Comparison of ENCODE assay signal across 13 cellular contexts in the genomic region with DNA sequence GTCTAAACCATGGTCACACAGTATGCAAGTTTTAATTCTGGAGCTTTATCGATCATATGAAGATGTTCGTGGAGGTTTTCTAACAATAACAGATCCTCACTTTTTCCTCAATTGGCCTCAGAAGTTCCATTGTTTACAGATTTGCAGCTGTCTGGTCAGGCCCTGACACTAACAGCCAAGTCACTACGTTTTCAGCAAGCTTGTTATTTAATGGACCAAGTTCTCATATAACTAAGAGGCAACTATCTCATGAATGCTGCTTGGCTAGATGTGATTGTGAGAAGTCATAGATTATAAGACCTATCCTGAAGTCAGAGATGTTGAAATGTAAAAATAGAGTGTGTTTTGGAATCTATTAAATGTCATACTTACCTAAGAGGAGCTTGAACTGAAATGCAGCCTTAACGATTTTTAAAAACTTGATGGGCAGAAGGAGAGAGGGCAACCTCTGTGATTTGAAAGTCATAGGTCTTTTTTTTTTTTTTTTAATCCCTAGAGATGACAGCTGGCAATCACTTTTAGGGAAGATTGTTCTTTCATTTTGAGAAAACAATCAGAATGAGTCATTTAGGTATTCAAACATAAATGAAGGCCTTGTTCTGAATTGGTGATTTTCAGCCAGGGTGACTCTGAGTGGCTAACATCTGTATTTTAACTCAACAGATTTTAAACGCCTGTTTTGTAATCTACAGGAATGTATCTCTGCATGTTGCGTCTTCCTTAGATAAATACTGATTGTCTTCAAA. TPM values are rescaled to one million over a fixed set of nuclear protein-coding genes. Genes with fewer than 3 reads are reported as not detected.
DNase-seq lines count a peak whose midpoint lies in the region; ATAC-seq, FAIRE-seq and TF ChIP-seq lines count a peak whose summit lies in the region.
"Had no signal": no experiment of that assay in that cellular context is flagged by ENCODE, and none has a peak within 500 bp of the region (broad histone marks: within the 10 kb centered on the region; RNA-seq: fewer than 3 reads in every experiment).

No MANE protein-coding gene starts in this region.

- H3K9me3 ChIP-seq in gastroesophageal sphincter, result no peaks in the 10 kb centered on the region
- H3K9me3 ChIP-seq: thoracic aorta had no signal

- TF ChIP-seq POLR2A in GM12892 (IDR thresholded peaks at IDR 0.05; ENCODE audit: low read depth, low read length) (no peak), gastroesophageal sphincter (IDR thresholded peaks at IDR 0.05) (no peak)

- H3K4me1 Mint-ChIP-seq in glutamatergic neuron (ENCODE audit: low read depth, unreplicated experiment), result peaks cover 7% of the 10 kb centered on the region

- WGBS in gastroesophageal sphincter (ENCODE audit: low coverage in 1 of 2), 2 donors, result 37 to 52% methylated on average over 6 of the region's 6 CpGs

- no peak for DNase-seq in GM12892 (ENCODE audit: insufficient read length)
- no peak for DNase-seq in OCI-M1 (lab: John Stamatoyannopoulos, UW)
- DNase-seq in glutamatergic neuron, result no peak
- no peak for DNase-seq in activated T-cell treated with anti-CD3 and anti-CD28 coated beads for 4 hours
- DNase-seq in AG08395 (ENCODE audit: low spot score), result no peak
- DNase-seq: CD4-positive, alpha-beta T cell; T-cell had no signal

- H3K27me3 ChIP-seq in gastroesophageal sphincter, result no peaks in the 10 kb centered on the region

- no peaks in the 10 kb centered on the region for H3K9me3 Mint-ChIP-seq in glutamatergic neuron (ENCODE audit: unreplicated experiment)
- H3K9me3 Mint-ChIP-seq: CD4-positive, alpha-beta T cell; T-cell had no signal

- no peak overlapping the region for H3K27ac Mint-ChIP-seq in glutamatergic neuron (ENCODE audit: unreplicated experiment)
- H3K27ac Mint-ChIP-seq: CD4-positive, alpha-beta T cell; T-cell had no signal

- H3K4me1 ChIP-seq in gastroesophageal sphincter, result peaks cover 7 to 32% (median 8%) of the 10 kb centered on the region in 3 donors

- peak overlapping the region; percentile 49 to 67 (median 56) for H3K27ac ChIP-seq in gastroesophageal sphincter
- H3K27ac ChIP-seq: thoracic aorta had no signal

- ATAC-seq in GM19468 (IDR thresholded peaks at IDR 0.05; ENCODE audit: extremely low read depth, unreplicated experiment) (peak; percentile 37), HG03103 (IDR thresholded peaks at IDR 0.05; ENCODE audit: low read depth, unreplicated experiment) (peak; percentile 60), gastroesophageal sphincter (no peak)
- ATAC-seq: left lobe of liver, T-cell had no signal

- no peaks in the 10 kb centered on the region for H3K27me3 Mint-ChIP-seq in glutamatergic neuron (ENCODE audit: unreplicated experiment)
- H3K27me3 Mint-ChIP-seq: CD4-positive, alpha-beta T cell; T-cell had no signal

- TF ChIP-seq CTCF in gastroesophageal sphincter (IDR thresholded peaks at IDR 0.05) (no peak), glutamatergic neuron (IDR thresholded peaks at IDR 0.05; ENCODE audit: partially characterized antibody, unreplicated experiment) (no peak)

- no peaks in the 10 kb centered on the region for H3K36me3 Mint-ChIP-seq in glutamatergic neuron (ENCODE audit: unreplicated experiment)
- H3K36me3 Mint-ChIP-seq: T-cell had no signal

- H3K4me3 Mint-ChIP-seq in glutamatergic neuron (ENCODE audit: unreplicated experiment), result no peak overlapping the region
- H3K4me3 Mint-ChIP-seq: CD4-positive, alpha-beta T cell; T-cell had no signal

- H3K36me3 ChIP-seq in gastroesophageal sphincter, result no peaks in the 10 kb centered on the region
- H3K36me3 ChIP-seq: thoracic aorta had no signal

- TF ChIP-seq EP300 in gastroesophageal sphincter (IDR thresholded peaks at IDR 0.05), result no peak

- no peak overlapping the region for H3K4me3 ChIP-seq in gastroesophageal sphincter
- H3K4me3 ChIP-seq: smooth muscle cell, thoracic aorta had no signal

- FAIRE-seq in GM12892 (lab: Jason Lieb, UNC), result peak; percentile 85

RNA-seq across cellular contexts. Expression of gene NEMP2, which starts 48.4 kb away (rescaled TPM):
- polyA plus RNA-seq in GM12892 (2012; ENCODE audit: missing spikeins), result 8.1 TPM
- total RNA-seq in gastroesophageal sphincter (1 to 10 TPM in 3 of 4 donors, under 1 TPM in 1; 0.94 to 5.3 (median 3.5) TPM), glutamatergic neuron (ENCODE audit: unreplicated experiment) (2.1 TPM)
